8 cellular contexts compared by ENCODE assay signal in genomic region chr15:35545316-35545824, GRCh38. TPM values are rescaled to one million over a fixed set of nuclear protein-coding genes. Genes with fewer than 3 reads are reported as not detected.
DNase-seq lines count a peak whose midpoint lies in the region; ATAC-seq and TF ChIP-seq lines count a peak whose summit lies in the region.

No MANE protein-coding gene starts in this region.

- peak overlapping the region; percentile 40 for H3K4me2 ChIP-seq in neural cell (ENCODE audit: low read length)

- H3K4me1 ChIP-seq in HAP-1 (peaks cover 40% of the 10 kb centered on the region), urinary bladder (ENCODE audit: insufficient read depth) (no peaks in the 10 kb centered on the region)

- peak overlapping the region; percentile 89 for H3K4me3 Mint-ChIP-seq in activated CD8-positive, alpha-beta T cell treated with anti-CD3 and anti-CD28 coated beads, Interleukin-2, amount 10 ng/mL, durations not matched to agents 7 days and 5 days

- peaks cover 22% of the 10 kb centered on the region for H3K4me1 Mint-ChIP-seq in activated CD8-positive, alpha-beta T cell treated with anti-CD3 and anti-CD28 coated beads, Interleukin-2, amount 10 ng/mL, durations not matched to agents 7 days and 5 days (ENCODE audit: low read depth)

- H3K4me3 ChIP-seq in HAP-1 (peak overlapping the region; percentile 64), MG63 (peak overlapping the region; percentile 81), fibroblast of pulmonary artery (replicated peaks; ENCODE audit: low read depth, low read length) (peak overlapping the region; percentile 73), neural cell (ENCODE audit: low read length) (peak overlapping the region; percentile 87), urinary bladder (ENCODE audit: low read depth, low read length) (peak overlapping the region; percentile 74)

- peak overlapping the region; percentile 83 for H3K9ac ChIP-seq in neural cell (ENCODE audit: low read length)

- H2AFZ ChIP-seq in neural cell (ENCODE audit: low read depth, low read length), result peak overlapping the region; percentile 67

- no peak for TF ChIP-seq EP300 in neural cell (conservative IDR thresholded peaks at IDR 0.05; ENCODE audit: poor library complexity, severe bottlenecking)

- H4K20me1 ChIP-seq in neural cell (ENCODE audit: insufficient read depth), result no peaks in the 10 kb centered on the region

- DNase-seq in NCI-H2107 treated with DMSO at 0.1 percent for 48 hours (lab: John Stamatoyannopoulos, UW; ENCODE audit: unreplicated experiment) (peak; percentile 13), NCI-H2107 (lab: John Stamatoyannopoulos, UW) (no peak), HAP-1 (ENCODE audit: low spot score in 2 of 2) (peak; percentile 56 to 69), MG63 (peak; percentile 57), fibroblast of pulmonary artery (ENCODE audit: low read depth) (peak; percentile 73)
- DNase-seq in activated CD8-positive, alpha-beta T cell treated with anti-CD3 and anti-CD28 coated beads, Interleukin-2, amount 10 ng/mL, durations not matched to agents 7 days and 5 days, result peak; percentile 26

- no peak for TF ChIP-seq CTCF in fibroblast of pulmonary artery (IDR thresholded peaks at IDR 0.05; ENCODE audit: low read length, missing control alignments)
- TF ChIP-seq CTCF in neural cell (IDR thresholded peaks at IDR 0.05; ENCODE audit: poor library complexity, severe bottlenecking), result no peak

- no peaks in the 10 kb centered on the region for H3K36me3 Mint-ChIP-seq in activated CD8-positive, alpha-beta T cell treated with anti-CD3 and anti-CD28 coated beads, Interleukin-2, amount 10 ng/mL, durations not matched to agents 7 days and 5 days (ENCODE audit: low read depth)

- no peaks in the 10 kb centered on the region for H3F3A ChIP-seq in neural cell (ENCODE audit: insufficient read depth, low read length, poor library complexity, severe bottlenecking)

- no peaks in the 10 kb centered on the region for H3K9me2 ChIP-seq in neural cell (ENCODE audit: insufficient read depth, low read length)

- POLR2A ChIA-PET in activated CD8-positive, alpha-beta T cell treated with anti-CD3 and anti-CD28 coated beads, Interleukin-2, amount 10 ng/mL, durations not matched to agents 7 days and 5 days (lab: Charles Lee), result interaction anchor here (1.1 kb wide), 1 partner anchor 558 kb away, joined by 4 read pairs; no protein-coding TSS in a partner anchor

- peak overlapping the region; percentile 96 for H3K27ac Mint-ChIP-seq in activated CD8-positive, alpha-beta T cell treated with anti-CD3 and anti-CD28 coated beads, Interleukin-2, amount 10 ng/mL, durations not matched to agents 7 days and 5 days

- H3K27me3 Mint-ChIP-seq in activated CD8-positive, alpha-beta T cell treated with anti-CD3 and anti-CD28 coated beads, Interleukin-2, amount 10 ng/mL, durations not matched to agents 7 days and 5 days (ENCODE audit: low read depth), result no peaks in the 10 kb centered on the region

- no peaks in the 10 kb centered on the region; the same call in 1 of the 2 replicates for H3K36me3 ChIP-seq in HAP-1 (replicated peaks)
- H3K36me3 ChIP-seq in MG63, result no peaks in the 10 kb centered on the region
- no peaks in the 10 kb centered on the region for H3K36me3 ChIP-seq in neural cell (ENCODE audit: insufficient read depth, low read length)
- no peaks in the 10 kb centered on the region for H3K36me3 ChIP-seq in urinary bladder (ENCODE audit: insufficient read depth)

- no peak for TF ChIP-seq RAD21 in neural cell (conservative IDR thresholded peaks at IDR 0.05)

- H3K27ac ChIP-seq in neural cell (ENCODE audit: low read length), result peak overlapping the region; percentile 81
- peak overlapping the region; percentile 97 for H3K27ac ChIP-seq in urinary bladder (ENCODE audit: low read depth)

- peak; percentile 9 for ATAC-seq in activated CD8-positive, alpha-beta T cell treated with anti-CD3 and anti-CD28 coated beads, Interleukin-2, amount 10 ng/mL, durations not matched to agents 7 days and 5 days

- no peaks in the 10 kb centered on the region for H3K9me3 Mint-ChIP-seq in activated CD8-positive, alpha-beta T cell treated with anti-CD3 and anti-CD28 coated beads, Interleukin-2, amount 10 ng/mL, durations not matched to agents 7 days and 5 days (ENCODE audit: insufficient read depth)

- WGBS in urinary bladder, result 1% methylated on average over 15 of the region's 15 CpGs

- no peaks in the 10 kb centered on the region for H3K9me3 ChIP-seq in HAP-1
- no peaks in the 10 kb centered on the region for H3K9me3 ChIP-seq in MG63
- no peaks in the 10 kb centered on the region for H3K9me3 ChIP-seq in neural cell (ENCODE audit: low read length)

- in situ Hi-C loops in HAP-1 (cut with MboI; ENCODE audit: low sequenced_read_pairs), result loop anchor here (25.0 kb wide), 1 partner anchor 942 kb away; no protein-coding TSS in a partner anchor

- H3K27me3 ChIP-seq in HAP-1 (ENCODE audit: low read depth) (no peaks in the 10 kb centered on the region), MG63 (no peaks in the 10 kb centered on the region), neural cell (ENCODE audit: insufficient read depth, low read depth, low read length) (no peaks in the 10 kb centered on the region)

- CTCF ChIA-PET in activated CD8-positive, alpha-beta T cell treated with anti-CD3 and anti-CD28 coated beads, Interleukin-2, amount 10 ng/mL, durations not matched to agents 7 days and 5 days (lab: Charles Lee), result no interaction called here

- H3K79me2 ChIP-seq in neural cell (replicated peaks; ENCODE audit: insufficient read depth, low read length), result no peaks in the 10 kb centered on the region

TF ChIP-seq in neural cell, 6 proteins besides CTCF, POLR2A, EP300 and RAD21:
- TF ChIP-seq SMC3 (conservative IDR thresholded peaks at IDR 0.05; ENCODE audit: poor library complexity), result no peak
- no peak for TF ChIP-seq TAF1 (IDR thresholded peaks at IDR 0.05; ENCODE audit: low read depth)
- TF ChIP-seq, protein P1, sequence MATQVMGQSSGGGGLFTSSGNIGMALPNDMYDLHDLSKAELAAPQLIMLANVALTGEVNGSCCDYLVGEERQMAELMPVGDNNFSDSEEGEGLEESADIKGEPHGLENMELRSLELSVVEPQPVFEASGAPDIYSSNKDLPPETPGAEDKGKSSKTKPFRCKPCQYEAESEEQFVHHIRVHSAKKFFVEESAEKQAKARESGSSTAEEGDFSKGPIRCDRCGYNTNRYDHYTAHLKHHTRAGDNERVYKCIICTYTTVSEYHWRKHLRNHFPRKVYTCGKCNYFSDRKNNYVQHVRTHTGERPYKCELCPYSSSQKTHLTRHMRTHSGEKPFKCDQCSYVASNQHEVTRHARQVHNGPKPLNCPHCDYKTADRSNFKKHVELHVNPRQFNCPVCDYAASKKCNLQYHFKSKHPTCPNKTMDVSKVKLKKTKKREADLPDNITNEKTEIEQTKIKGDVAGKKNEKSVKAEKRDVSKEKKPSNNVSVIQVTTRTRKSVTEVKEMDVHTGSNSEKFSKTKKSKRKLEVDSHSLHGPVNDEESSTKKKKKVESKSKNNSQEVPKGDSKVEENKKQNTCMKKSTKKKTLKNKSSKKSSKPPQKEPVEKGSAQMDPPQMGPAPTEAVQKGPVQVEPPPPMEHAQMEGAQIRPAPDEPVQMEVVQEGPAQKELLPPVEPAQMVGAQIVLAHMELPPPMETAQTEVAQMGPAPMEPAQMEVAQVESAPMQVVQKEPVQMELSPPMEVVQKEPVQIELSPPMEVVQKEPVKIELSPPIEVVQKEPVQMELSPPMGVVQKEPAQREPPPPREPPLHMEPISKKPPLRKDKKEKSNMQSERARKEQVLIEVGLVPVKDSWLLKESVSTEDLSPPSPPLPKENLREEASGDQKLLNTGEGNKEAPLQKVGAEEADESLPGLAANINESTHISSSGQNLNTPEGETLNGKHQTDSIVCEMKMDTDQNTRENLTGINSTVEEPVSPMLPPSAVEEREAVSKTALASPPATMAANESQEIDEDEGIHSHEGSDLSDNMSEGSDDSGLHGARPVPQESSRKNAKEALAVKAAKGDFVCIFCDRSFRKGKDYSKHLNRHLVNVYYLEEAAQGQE (IDR thresholded peaks at IDR 0.05; ENCODE audit: borderline replicate concordance), result no peak
- TF ChIP-seq POLR2AphosphoS5 (IDR thresholded peaks at IDR 0.05), result no peak
- TF ChIP-seq MXI1 (conservative IDR thresholded peaks at IDR 0.05; ENCODE audit: poor library complexity, severe bottlenecking), result no peak
- TF ChIP-seq EZH2 (IDR thresholded peaks at IDR 0.05; ENCODE audit: borderline replicate concordance, insufficient read depth, low read length, poor library complexity, severe bottlenecking), result no peak

RNA-seq across cellular contexts. Expression of gene DPH6, which starts 0.6 kb away (rescaled TPM):
- total RNA-seq in MG63 (2014; rRNA removed; shearing (Covaris generic); ENCODE audit: low replicate concordance), result 13.8 and 23.2 TPM in 2 replicates
- total RNA-seq in activated CD8-positive, alpha-beta T cell treated with anti-CD3 and anti-CD28 coated beads, Interleukin-2, amount 10 ng/mL, durations not matched to agents 7 days and 5 days, result 10 to 100 TPM; 10.0 to 10.1 TPM
- polyA plus RNA-seq in neural cell, result 3.0 and 6.9 TPM in 2 replicates
- polyA minus RNA-seq in neural cell, result 17.9 and 26.8 TPM in 2 replicates
- total RNA-seq in urinary bladder, result 40.8 TPM
- 7.7 TPM for polyA plus RNA-seq in urinary bladder
